14 cellular contexts compared by ENCODE assay signal in genomic region chr2:119474371-119475224, GRCh38. TPM values are rescaled to one million over a fixed set of nuclear protein-coding genes. Genes with fewer than 3 reads are reported as not detected.
A peak's percentile ranks its signal among the peaks of the same experiment; 100 is the strongest.
DNase-seq lines count a peak whose midpoint lies in the region; ATAC-seq and TF ChIP-seq lines count a peak whose summit lies in the region.
"Had no signal": no experiment of that assay in that cellular context is flagged by ENCODE, and none has a peak within 500 bp of the region (broad histone marks: within the 10 kb centered on the region; RNA-seq: fewer than 3 reads in every experiment).

No MANE protein-coding gene starts in this region.

- H3K9ac ChIP-seq in skeletal muscle tissue (ENCODE audit: low read depth in 1 of 3, low read length in 3 of 3), result peak overlapping the region in 1 of 3 donors; percentile 8

- H3K4me3 ChIP-seq in H7 (ENCODE audit: insufficient read depth, low read depth, low read length), result no peak overlapping the region
- H3K4me3 ChIP-seq in coronary artery, result no peak overlapping the region
- H3K4me3 ChIP-seq in skeletal muscle tissue (ENCODE audit: low read length in 3 of 3), result no peak overlapping the region
- H3K4me3 ChIP-seq: MG63 had no signal

- no peak for TF ChIP-seq CTCF in coronary artery (IDR thresholded peaks at IDR 0.05)

- DNase-seq in H7, result peak; percentile 33
- DNase-seq in coronary artery (ENCODE audit: low spot score), result peak; percentile 64
- peak; percentile 23 for DNase-seq in left lobe of liver (ENCODE audit: low spot score)
- no peak for DNase-seq in kidney glomerular epithelial cell (lab: John Stamatoyannopoulos, UW)
- no peak for DNase-seq in hippocampal formation (lab: John Stamatoyannopoulos, UW)
- no peak for DNase-seq in activated T-cell treated with anti-CD3 and anti-CD28 coated beads for 4 hours
- DNase-seq: ACHN; CD4-positive, alpha-beta memory T cell; DMS79 treated with DMSO at 0.1 percent for 48 hours; MG63; NCI-H1092 treated with DMSO at 0.1 percent for 48 hours had no signal

- H3K9me3 ChIP-seq in skeletal muscle tissue (ENCODE audit: control insufficient read depth in 3 of 3, low read length in 3 of 3), result no peaks in the 10 kb centered on the region
- H3K9me3 ChIP-seq: MG63 had no signal

- peaks cover 5 to 17% (median 11%) of the 10 kb centered on the region in 3 donors for H3K4me1 ChIP-seq in skeletal muscle tissue (ENCODE audit: control insufficient read depth in 3 of 3, insufficient read depth in 3 of 3, low read length in 3 of 3)

- H3K27ac ChIP-seq in coronary artery (peak overlapping the region in 1 of 2 donors; percentile 51), skeletal muscle tissue (ENCODE audit: low read depth, low read length) (peak overlapping the region; percentile 54)

- H3K27me3 ChIP-seq in H7 (ENCODE audit: control insufficient read depth, insufficient read depth, low read length) (no peaks in the 10 kb centered on the region), skeletal muscle tissue (ENCODE audit: control insufficient read depth in 3 of 3, insufficient read depth in 3 of 3, low read length in 3 of 3) (no peaks in the 10 kb centered on the region)
- H3K27me3 ChIP-seq: MG63 had no signal

- no peak for ATAC-seq in left lobe of liver

- H3K36me3 ChIP-seq in H7 (replicated peaks; ENCODE audit: control insufficient read depth, insufficient read depth, low read length), result no peaks in the 10 kb centered on the region
- H3K36me3 ChIP-seq in skeletal muscle tissue (ENCODE audit: control insufficient read depth in 3 of 3, insufficient read depth in 3 of 3, low read length in 3 of 3), result no peaks in the 10 kb centered on the region
- H3K36me3 ChIP-seq: MG63 had no signal

RNA-seq across cellular contexts. Expression of gene TMEM37, which starts 42.9 kb away (rescaled TPM):
- total RNA-seq in H7 (2014; rRNA removed; shearing (Covaris generic)), result 4.2 and 5.0 TPM in 2 replicates
- total RNA-seq in left lobe of liver, result 85.7 TPM
- 2.1 TPM for total RNA-seq in skeletal muscle tissue
- total RNA-seq: B cell had no signal

RNA-seq across cellular contexts. Expression of gene SCTR, which starts 49.7 kb away (rescaled TPM):
- not detected in 2 replicates for total RNA-seq in H7 (2014; rRNA removed; shearing (Covaris generic))
- total RNA-seq in left lobe of liver (0.10 TPM), skeletal muscle tissue (not detected)
- total RNA-seq: B cell; CD4-positive, alpha-beta memory T cell; H4 had no signal

Comparison
In these comparisons a context has a peak if more than half of its experiments do, and no peak if none do; other contexts are left out.
1. DNase-seq: peak in H7 (single experiment), coronary artery (single experiment) and left lobe of liver (single experiment); none in kidney glomerular epithelial cell (single experiment), hippocampal formation (0 of 2) and activated T-cell treated with anti-CD3 and anti-CD28 coated beads for 4 hours (single experiment).
2. RNA of gene TMEM37, which starts 42.9 kb away (total RNA-seq): 85.7 TPM in left lobe of liver (single experiment); 4.2 to 5.0 TPM in H7 and 2.1 TPM in skeletal muscle tissue (single experiment); every median in the first group is over 10 times any median in the second.